ENCODE assay signal across 1 cellular context in the genomic region with DNA sequence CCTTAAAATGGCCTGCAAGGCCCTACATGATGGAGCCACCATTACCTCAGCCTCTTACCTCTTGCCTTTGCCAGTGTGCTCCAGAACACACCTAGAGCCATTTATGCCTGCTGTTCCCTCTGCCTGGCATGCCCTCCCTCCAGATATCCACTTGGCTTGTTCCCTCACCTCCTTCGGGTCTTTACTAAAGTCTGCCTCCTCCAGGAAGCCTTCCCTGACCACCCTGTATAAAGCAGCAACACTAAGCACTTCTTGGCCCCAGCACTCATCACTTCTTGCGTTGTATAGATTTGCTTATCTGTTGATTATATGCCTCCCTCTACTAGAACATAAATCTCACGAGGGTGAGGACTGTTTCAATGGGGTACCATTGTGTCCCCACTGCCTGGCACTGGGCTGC.
TF ChIP-seq lines count a peak whose summit lies in the region.

No MANE protein-coding gene starts in this region.

TF ChIP-seq in H1, 55 proteins besides CTCF, POLR2A, EP300 and RAD21:
- TF ChIP-seq JUND (IDR thresholded peaks at IDR 0.05; ENCODE audit: low read length), result no peak
